In genomic region chr17:7688808-7689316, GRCh38 we compare ENCODE assay signal across 8 cellular contexts. TPM values are rescaled to one million over a fixed set of nuclear protein-coding genes. Genes with fewer than 3 reads are reported as not detected.
DNase-seq lines count a peak whose midpoint lies in the region; ATAC-seq and TF ChIP-seq lines count a peak whose summit lies in the region.

No MANE protein-coding gene starts in this region.

- TF ChIP-seq CTCF in H9 (conservative IDR thresholded peaks at IDR 0.05) (no peak), WI38 (IDR thresholded peaks at IDR 0.05; ENCODE audit: low read depth, low read length) (no peak)

- H4K20me1 ChIP-seq in H9 (ENCODE audit: control insufficient read depth, insufficient read depth, insufficient read length): no peaks in the 10 kb centered on the region

- H4K91ac ChIP-seq in H9 (ENCODE audit: insufficient read length, low read depth, low read length): no peak overlapping the region

- H3K27me3 ChIP-seq in H9 (ENCODE audit: insufficient read depth, low read length) (no peaks in the 10 kb centered on the region), right cardiac atrium (ENCODE audit: control insufficient read depth, insufficient read depth) (no peaks in the 10 kb centered on the region), skeletal muscle tissue (ENCODE audit: control insufficient read depth in 3 of 3, insufficient read depth in 3 of 3, low read length in 3 of 3) (no peaks in the 10 kb centered on the region)

- H3K4ac ChIP-seq in H9 (ENCODE audit: low read depth, low read length): no peak overlapping the region

- no peak overlapping the region for H3T11ph ChIP-seq in H9 (ENCODE audit: low read length)

- no peak overlapping the region for H4K5ac ChIP-seq in H9 (ENCODE audit: insufficient read length, low read depth, low read length)

- H3K79me2 ChIP-seq in H9 (ENCODE audit: insufficient read depth, low read length): peaks cover 19% of the 10 kb centered on the region

- H2BK120ac ChIP-seq in H9 (ENCODE audit: low read depth, low read length, poor library complexity, severe bottlenecking): no peak overlapping the region

- peak overlapping the region; percentile 84 for H3K4me2 ChIP-seq in H9 (ENCODE audit: insufficient read depth, insufficient read length, low read length)

- H3K27me3 Mint-ChIP-seq in H9 (ENCODE audit: low read depth): no peaks in the 10 kb centered on the region

- H2BK15ac ChIP-seq in H9 (ENCODE audit: low read depth, low read length): no peak overlapping the region

- peaks cover 18% of the 10 kb centered on the region for H3K23me2 ChIP-seq in H9 (ENCODE audit: insufficient read length, low read depth, low read length, poor library complexity, severe bottlenecking)

- no peak overlapping the region for H3K56ac ChIP-seq in H9 (ENCODE audit: insufficient read length, low read depth, low read length)

- H3K14ac ChIP-seq in H9 (ENCODE audit: insufficient read depth, low read length): no peak overlapping the region; the same call in 1 of the 2 replicates

- no peak overlapping the region for H2AFZ ChIP-seq in H9 (ENCODE audit: low read length)

- intact Hi-C loops in right cardiac atrium (cut with DNase I): loop anchor here (5.0 to 10.0 kb wide), 3 partner anchors 54 to 104 kb away; partner anchors contain the start of genes SHBG (in 4 of the 4) and MPDU1 (in 1 of the 4)

- peak overlapping the region; percentile 80 for H3K9ac ChIP-seq in H9 (ENCODE audit: extremely low read depth, insufficient read length, low read length)
- H3K9ac ChIP-seq in skeletal muscle tissue (ENCODE audit: low read depth in 1 of 3, low read length in 3 of 3): peak overlapping the region; percentile 85 to 87 (median 87)

- peaks cover 0 to 7% (median 0%) of the 10 kb centered on the region in 3 donors for H3K36me3 ChIP-seq in skeletal muscle tissue (ENCODE audit: control insufficient read depth in 3 of 3, insufficient read depth in 3 of 3, low read length in 3 of 3)

- peaks cover 25 to 26% of the 10 kb centered on the region in 2 experiments for H3K4me1 Mint-ChIP-seq in H9

- no peak overlapping the region for H3K18ac ChIP-seq in H9 (ENCODE audit: insufficient read length, low read depth, low read length)

- H3K4me1 ChIP-seq in H9 (ENCODE audit: insufficient read depth, low read length) (no peaks in the 10 kb centered on the region; the same call in 1 of the 2 replicates), right cardiac atrium (ENCODE audit: control insufficient read depth, insufficient read depth, low read length) (no peaks in the 10 kb centered on the region), skeletal muscle tissue (ENCODE audit: control insufficient read depth in 3 of 3, insufficient read depth in 3 of 3, low read length in 3 of 3) (peaks cover 26 to 38% (median 31%) of the 10 kb centered on the region in 3 donors)

- no peak for DNase-seq in H9
- no peak for DNase-seq in right cardiac atrium
- no peak for DNase-seq in NCI-H2029 (lab: John Stamatoyannopoulos, UW)
- no peak for DNase-seq in NCI-H2107 (lab: John Stamatoyannopoulos, UW)
- DNase-seq in middle frontal gyrus (ENCODE audit: extremely low spot score, low spot score): no peak
- DNase-seq in DMS114 treated with DMSO at 0.1 percent for 48 hours (lab: John Stamatoyannopoulos, UW; ENCODE audit: unreplicated experiment): no peak

- no peak overlapping the region for H2BK12ac ChIP-seq in H9 (ENCODE audit: insufficient read length, low read depth, low read length)

- peaks cover 18 to 41% (median 35%) of the 10 kb centered on the region in 3 experiments for H3K36me3 Mint-ChIP-seq in H9 (ENCODE audit: insufficient read depth in 1 of 3, low read depth in 3 of 3)

- no peak overlapping the region for H2AK5ac ChIP-seq in H9 (ENCODE audit: insufficient read length, low read length)

- H4K8ac ChIP-seq in H9 (replicated peaks; ENCODE audit: insufficient read length, low read depth, low read length): no peak overlapping the region

- H3K9me3 Mint-ChIP-seq in H9: no peaks in the 10 kb centered on the region; a peak in 1 of 5 replicates

- H2BK5ac ChIP-seq in H9 (ENCODE audit: insufficient read length, low read length): no peak overlapping the region

- H3K23ac ChIP-seq in H9 (ENCODE audit: insufficient read length, low read depth, low read length): no peak overlapping the region

- H3K27ac ChIP-seq in H9 (ENCODE audit: insufficient read length, low read depth, low read length) (no peak overlapping the region), right cardiac atrium (ENCODE audit: low read length) (peak overlapping the region; percentile 68), skeletal muscle tissue (ENCODE audit: low read depth, low read length) (peak overlapping the region; percentile 70)

- H3K27ac Mint-ChIP-seq in H9: peak overlapping the region; percentile 92 to 97 (median 94); a peak in 6 of 7 replicates

- H2BK20ac ChIP-seq in H9 (ENCODE audit: low read depth, low read length, poor library complexity, severe bottlenecking): no peak overlapping the region

- H3K4me3 Mint-ChIP-seq in H9: peak overlapping the region; percentile 94 to 97

- H3K4me3 ChIP-seq in WI38 (ENCODE audit: low read depth, low read length) (peak overlapping the region; percentile 61), right cardiac atrium (ENCODE audit: low read length) (peak overlapping the region; percentile 72), skeletal muscle tissue (ENCODE audit: low read length in 3 of 3) (peak overlapping the region; percentile 85 to 96 (median 95))

- H3K9me3 ChIP-seq in H9 (ENCODE audit: control insufficient read depth, low read depth, low read length) (no peaks in the 10 kb centered on the region), right cardiac atrium (ENCODE audit: control insufficient read depth, low read length) (no peaks in the 10 kb centered on the region), skeletal muscle tissue (ENCODE audit: control insufficient read depth in 3 of 3, low read length in 3 of 3) (no peaks in the 10 kb centered on the region)

- no peaks in the 10 kb centered on the region for H3K79me1 ChIP-seq in H9 (ENCODE audit: insufficient read depth, low read depth, low read length, poor library complexity, severe bottlenecking)

- no peak for ATAC-seq in right cardiac atrium

- no CpG with 5 or more reads among the region's 13 CpGs for WGBS in H9 (ENCODE audit: extremely low coverage, insufficient read length, low lambda C conversion rate)
- 9% methylated on average over 13 of the region's 13 CpGs for WGBS in right cardiac atrium

RNA-seq across cellular contexts. Expression of gene WRAP53, which starts 0.6 kb away (rescaled TPM):
- total RNA-seq in H9 (2021): 27.0 and 29.8 TPM in 2 replicates
- total RNA-seq in right cardiac atrium: 1 to 10 TPM; 4.0 to 6.3 (median 4.9) TPM
- 5.1 TPM for polyA plus RNA-seq in right cardiac atrium
- 7.3 TPM for total RNA-seq in skeletal muscle tissue

RNA-seq across cellular contexts. Expression of gene TP53, which starts 1.6 kb away (rescaled TPM):
- total RNA-seq in H9 (2021) (163 and 164 TPM in 2 replicates), right cardiac atrium (10 to 100 TPM; 13.2 to 16.3 (median 14.2) TPM), skeletal muscle tissue (13.6 TPM)
- polyA plus RNA-seq in right cardiac atrium: 6.1 TPM

RNA-seq across cellular contexts. Expression of gene EFNB3, which starts 16.1 kb away (rescaled TPM):
- 11.3 and 11.4 TPM in 2 replicates for total RNA-seq in H9 (2021)
- total RNA-seq in right cardiac atrium: under 1 TPM; 0.31 to 0.97 (median 0.54) TPM
- 0.59 TPM for polyA plus RNA-seq in right cardiac atrium
- total RNA-seq in skeletal muscle tissue: 1.0 TPM

RNA-seq across cellular contexts. Expression of gene DNAH2, which starts 28.7 kb away (rescaled TPM):
- 0.15 and 0.22 TPM in 2 replicates for total RNA-seq in H9 (2021)
- under 1 TPM in 3 of 4 donors, not detected in 1; 0.03 to 0.22 (median 0.06) TPM for total RNA-seq in right cardiac atrium
- polyA plus RNA-seq in right cardiac atrium: 0.11 TPM
- total RNA-seq in skeletal muscle tissue: 0.52 TPM

RNA-seq across cellular contexts. Expression of gene ATP1B2, which starts 38.1 kb away (rescaled TPM):
- 15.4 and 16.2 TPM in 2 replicates for total RNA-seq in H9 (2021)
- total RNA-seq in right cardiac atrium: 10 to 100 TPM in 1 of 4 donors, 1 to 10 TPM in 3; 3.1 to 10.2 (median 5.3) TPM
- 2.8 TPM for polyA plus RNA-seq in right cardiac atrium
- 1.6 TPM for total RNA-seq in skeletal muscle tissue
